In genomic region chr7:55590517-55591281, GRCh38 we compare ENCODE assay signal across 18 cellular contexts.
"Had no signal": no experiment of that assay in that cellular context is flagged by ENCODE, and none has a peak within 500 bp of the region (broad histone marks: within the 10 kb centered on the region; RNA-seq: fewer than 3 reads in every experiment).

No MANE protein-coding gene starts in this region.

- H3K27me3 ChIP-seq: right lobe of liver, upper lobe of left lung, uterus had no signal

- H3K27ac Mint-ChIP-seq: nephron had no signal

- H3K4me1 ChIP-seq: foreskin keratinocyte, right lobe of liver, uterus had no signal

- ATAC-seq: foreskin keratinocyte, left colon, left ventricle myocardium superior, psoas muscle, right lobe of liver had no signal

- H3K36me3 Mint-ChIP-seq: immature natural killer cell, naive B cell had no signal

- H3K36me3 ChIP-seq: right lobe of liver, tibial artery, upper lobe of left lung, uterus had no signal

- H3K4me1 Mint-ChIP-seq: immature natural killer cell, nephron had no signal

- H3K4me3 Mint-ChIP-seq: immature natural killer cell, naive B cell, nephron had no signal

- H3K9me3 ChIP-seq: psoas muscle, right lobe of liver, tibial artery, upper lobe of left lung, uterus had no signal

- H3K4me3 ChIP-seq: psoas muscle, right lobe of liver, tibial artery, upper lobe of left lung, uterus had no signal

- H3K27ac ChIP-seq: epithelial cell of prostate, foreskin keratinocyte, psoas muscle, right lobe of liver, tibial artery, upper lobe of left lung, uterus had no signal

- H3K9me3 Mint-ChIP-seq: immature natural killer cell, naive B cell, nephron had no signal

- DNase-seq: cortex of kidney; effector memory CD4-positive, alpha-beta T cell; foreskin keratinocyte; immature natural killer cell; left colon; left ventricle myocardium superior; mesendoderm; naive B cell; psoas muscle; retina; right lobe of liver; stimulated activated CD4-positive, alpha-beta T cell treated with anti-CD3 and anti-CD28 coated beads, Interleukin-4, amount 100 ng/mL, for 24 hours; stimulated activated naive CD4-positive, alpha-beta T cell treated with Interleukin-2 at 50 U/mL for 16 hours; tibial artery; upper lobe of left lung; uterus had no signal
